In genomic region chr5:151872701-151873100, GRCh38 we compare ENCODE assay signal across 9 cellular contexts. TPM values are rescaled to one million over a fixed set of nuclear protein-coding genes. Genes with fewer than 3 reads are reported as not detected.
"Had no signal": no experiment of that assay in that cellular context is flagged by ENCODE, and none has a peak within 500 bp of the region (broad histone marks: within the 10 kb centered on the region; RNA-seq: fewer than 3 reads in every experiment).

No MANE protein-coding gene starts in this region.

- FAIRE-seq: G401.6, GM12878, GM12891, GM12892, GM18507, GM19239 had no signal

- DNase-seq: GDM1, GF-D8 had no signal

- H3K4me3 ChIP-seq: GM12878 had no signal

- ATAC-seq: GM12878 had no signal

RNA-seq across cellular contexts. Expression of gene GLRA1, which starts 52.0 kb away (rescaled TPM):
- total RNA-seq: G401, GM12878 had no signal
- polyA plus RNA-seq: GM12878 had no signal
